ENCODE assay signal across 7 cellular contexts in the genomic region with DNA sequence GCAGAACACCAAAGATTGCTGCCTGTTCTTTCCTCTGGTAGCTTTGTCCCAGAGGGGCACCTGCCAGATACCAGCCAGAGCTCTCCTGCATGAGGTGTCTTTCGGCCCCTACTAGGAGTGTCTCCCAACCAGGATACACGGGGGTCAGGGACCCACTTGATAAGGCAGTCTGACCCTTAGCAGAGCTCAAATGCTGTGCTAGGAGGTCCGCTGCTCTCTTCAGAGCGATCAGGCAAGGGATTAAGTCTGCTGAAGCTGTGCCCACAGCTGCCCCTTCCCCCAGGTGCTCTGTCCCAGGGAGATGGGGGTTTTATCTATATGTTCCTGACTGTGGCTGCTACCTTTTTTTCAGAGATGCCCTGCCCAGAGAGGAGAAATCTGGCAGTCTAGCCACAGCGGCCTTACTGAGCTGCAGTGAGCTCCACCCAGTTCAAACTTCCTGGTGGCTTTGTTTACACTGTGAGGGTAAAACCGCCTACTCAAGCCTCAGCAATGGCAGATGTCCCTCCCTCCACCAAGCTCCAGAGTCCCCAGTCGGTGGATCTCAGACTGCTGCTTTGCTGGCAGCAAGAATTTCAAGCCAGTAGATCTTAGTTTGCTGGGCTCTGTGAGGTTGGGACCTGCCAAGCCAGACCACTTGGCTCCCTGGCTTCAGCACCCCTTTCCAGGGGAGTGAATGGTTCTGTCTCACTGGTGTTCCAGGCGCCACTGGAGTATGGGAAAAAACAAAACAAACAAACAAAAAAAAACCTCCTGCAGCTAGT. TPM values are rescaled to one million over a fixed set of nuclear protein-coding genes. Genes with fewer than 3 reads are reported as not detected.
DNase-seq lines count a peak whose midpoint lies in the region; ATAC-seq, FAIRE-seq and TF ChIP-seq lines count a peak whose summit lies in the region.
"Not testable (repeated sequence)": the region's sequence is repeated elsewhere in the genome, so short reads cannot be mapped to it uniquely, and the experiment has no call there.

No MANE protein-coding gene starts in this region.

- WGBS in HepG2 (ENCODE audit: low lambda C conversion rate) = 0% methylated on average over 4 of the region's 8 CpGs

- TF ChIP-seq RAD21 in HepG2 (CRISPR knock-in tag; IDR thresholded peaks at IDR 0.05) = not testable (repeated sequence)

- not testable (repeated sequence) for TF ChIP-seq EP300 in HepG2 (IDR thresholded peaks at IDR 0.05; ENCODE audit: low read depth in 2 of 2, low read length in 2 of 2); HepG2 (CRISPR knock-in tag; IDR thresholded peaks at IDR 0.05; ENCODE audit: borderline replicate concordance)

- peak overlapping the region; percentile 78 for H2AFZ ChIP-seq in HepG2 (ENCODE audit: low read length)

- H3K9me3 ChIP-seq in duodenal mucosa (ENCODE audit: control insufficient read depth in 1 of 2, low read length in 2 of 2); HepG2 (ENCODE audit: low read length): not testable (repeated sequence)

- H3K4me2 ChIP-seq in HepG2 (ENCODE audit: low read depth, low read length) = peak overlapping the region; percentile 60

- intact Hi-C loops in HepG2 (cut with micrococcal nuclease; ENCODE audit: unreplicated experiment) = not testable (repeated sequence)

- not testable (repeated sequence) for H3K9ac ChIP-seq in duodenal mucosa (ENCODE audit: low read depth in 1 of 2, low read length in 2 of 2); HepG2 (ENCODE audit: insufficient read depth, low read depth, low read length)

- H3K27ac ChIP-seq in duodenal mucosa (ENCODE audit: low read depth, low read length); HepG2 (ENCODE audit: extremely low read length, insufficient read depth, low read length): not testable (repeated sequence)

- not testable (repeated sequence) for TF ChIP-seq POLR2A in HepG2 (IDR thresholded peaks at IDR 0.05; ENCODE audit: insufficient read depth in 1 of 2, low read depth in 2 of 2, low read length in 2 of 2)

- DNase-seq in DMS 273 (lab: John Stamatoyannopoulos, UW; ENCODE audit: unreplicated experiment) = peak; percentile 27
- DNase-seq in LNCaP clone FGC (ENCODE audit: low read depth) = peak; percentile 21
- peak; percentile 40 for DNase-seq in NCI-H460 (ENCODE audit: extremely low read depth, low read depth)
- DNase-seq in RPMI8226 = peak; percentile 51
- peak; percentile 46 for DNase-seq in HepG2 (ENCODE audit: low spot score)
- DNase-seq in myocyte (ENCODE audit: low read depth) = peak; percentile 22

- H3K4me1 ChIP-seq in duodenal mucosa (ENCODE audit: control insufficient read depth in 1 of 2, insufficient read depth in 2 of 2, low read length in 2 of 2) = not testable (repeated sequence)
- H3K4me1 ChIP-seq in HepG2 (ENCODE audit: insufficient read depth, low read length) = peaks cover 15% of the 10 kb centered on the region

- not testable (repeated sequence) for H3K36me3 ChIP-seq in duodenal mucosa (ENCODE audit: control insufficient read depth in 1 of 2, insufficient read depth in 2 of 2, low read length in 2 of 2); HepG2 (replicated peaks in 1 of 2; ENCODE audit: control insufficient read depth in 1 of 2, insufficient read depth in 2 of 2, low read length in 2 of 2)

- not testable (repeated sequence) for TF ChIP-seq CTCF in LNCaP clone FGC (IDR thresholded peaks at IDR 0.05; ENCODE audit: control insufficient read depth, extremely low read depth, insufficient read depth); HepG2 (CRISPR knock-in tag; IDR thresholded peaks at IDR 0.05)

- not testable (repeated sequence) for H4K20me1 ChIP-seq in HepG2 (ENCODE audit: insufficient read depth, low read length)

- peak; percentile 43 for FAIRE-seq in HepG2 (lab: Jason Lieb, UNC)

- not testable (repeated sequence) for H3K27me3 ChIP-seq in duodenal mucosa (ENCODE audit: control insufficient read depth in 1 of 2, insufficient read depth in 2 of 2, low read length in 2 of 2); HepG2 (ENCODE audit: control insufficient read depth in 1 of 2, insufficient read depth in 2 of 2, low read length in 2 of 2)

- not testable (repeated sequence) for BruUV-seq in HepG2 (replicated peaks; lab: Mats Ljungman, UMichigan)

- in situ Hi-C loops in HepG2 (cut with HindIII; ENCODE audit: extremely low pct_ligation_motif_present, low pct_unique_long_range_greater_than_20kb) = not testable (repeated sequence)

- not testable (repeated sequence) for H3K79me2 ChIP-seq in HepG2 (ENCODE audit: insufficient read depth, low read length)

- CTCF ChIA-PET in HepG2 (lab: Yijun Ruan, JAX; ENCODE audit: low intra/inter-chr PET ratio, low total read pairs) = not testable (repeated sequence)

- peak; percentile 98 for ATAC-seq in HepG2

- not testable (repeated sequence) for H3K4me3 ChIP-seq in LNCaP clone FGC (ENCODE audit: low read depth, low read length)
- H3K4me3 ChIP-seq in duodenal mucosa (ENCODE audit: low read depth in 1 of 2, low read length in 2 of 2) (peak overlapping the region; percentile 11 to 22), HepG2 (replicated peaks in 1 of 3; ENCODE audit: insufficient read depth in 1 of 3, low read depth in 2 of 3, low read length in 3 of 3) (peak overlapping the region in 2 of 3 experiments; percentile 6 to 52; a peak in 4 of 6 replicates)

- POLR2A ChIA-PET in HepG2 (lab: Yijun Ruan, JAX) = interaction anchor here (1.0 to 1.9 kb wide), 2 partner anchors 52 to 276 kb away, joined by 3 to 8 read pairs; partner anchors contain the start of genes CCDC59, METTL25 and TMTC2

TF ChIP-seq in HepG2, 621 proteins besides CTCF, POLR2A, EP300 and RAD21 (continues in another document):
- peak; percentile 95 for TF ChIP-seq PRDM10 (CRISPR knock-in tag; IDR thresholded peaks at IDR 0.05; ENCODE audit: low read depth)

RNA-seq across cellular contexts. Expression of gene TMTC2, which starts 52.0 kb away (rescaled TPM):
- 9.0 and 10.8 TPM in 2 replicates for total RNA-seq in NCI-H460 (2014; rRNA removed; shearing (Covaris generic))
- polyA plus RNA-seq in NCI-H460 (2014; cell fraction: nucleus; rRNA removed) = 3.9 and 6.4 TPM in 2 replicates
- total RNA-seq in HepG2 (2016; rRNA removed; fragmentation: Illumina TruSeq; extraction: Trizol) (0.25 and 0.55 TPM in 2 replicates), myocyte (0.62 and 0.78 TPM in 2 replicates)
- total RNA-seq in HepG2 (2016; cell fraction: cytosol; rRNA removed; fragmentation: Illumina TruSeq; extraction: Trizol; ENCODE audit: low read depth) = 0.91 and 1.2 TPM in 2 replicates
- 0.42 and 0.65 TPM in 2 replicates for total RNA-seq in HepG2 (2016; cell fraction: insoluble cytoplasmic fraction; rRNA removed; fragmentation: Illumina TruSeq; extraction: Trizol)
- 0.48 and 0.59 TPM in 2 replicates for total RNA-seq in HepG2 (2016; cell fraction: membrane; rRNA removed; fragmentation: Illumina TruSeq; extraction: Trizol)
- total RNA-seq in HepG2 (2016; cell fraction: nucleus; rRNA removed; fragmentation: Illumina TruSeq; extraction: Trizol) = 1.6 and 1.8 TPM in 2 replicates
- polyA plus RNA-seq in HepG2 (2011; rRNA removed) = 0.63 and 0.76 TPM in 2 replicates
- polyA plus RNA-seq in HepG2 (2011; cell fraction: cytosol; rRNA removed) = 0.25 and 0.50 TPM in 2 replicates
- polyA plus RNA-seq in HepG2 (2011; cell fraction: nucleus; rRNA removed) = 2.6 and 2.8 TPM in 2 replicates
- polyA plus RNA-seq in HepG2 (2012) = 0.28 and 0.37 TPM in 2 replicates
- 0.02 and 0.08 TPM in 2 replicates for polyA plus RNA-seq in HepG2 (2016; cell fraction: cytosol; fragmentation: Illumina TruSeq; extraction: Trizol; ENCODE audit: low read depth)
- 0.17 and 0.21 TPM in 2 replicates for polyA plus RNA-seq in HepG2 (2016; cell fraction: insoluble cytoplasmic fraction; fragmentation: Illumina TruSeq; extraction: Trizol; ENCODE audit: low read depth)
- polyA plus RNA-seq in HepG2 (2016; cell fraction: membrane; fragmentation: Illumina TruSeq; extraction: Trizol; ENCODE audit: low read depth) = 0.06 TPM in 1 of 2 replicates, not detected in the other
- 0.47 and 0.68 TPM in 2 replicates for polyA plus RNA-seq in HepG2 (2016; cell fraction: nucleus; fragmentation: Illumina TruSeq; extraction: Trizol; ENCODE audit: insufficient read depth, low read depth)
- 1.3 and 5.8 TPM in 2 replicates for polyA minus RNA-seq in HepG2 (2011; rRNA and poly(A)+ RNA removed; ENCODE audit: low replicate concordance)
- polyA minus RNA-seq in HepG2 (2011; cell fraction: cytosol; rRNA and poly(A)+ RNA removed) = 0.62 and 0.69 TPM in 2 replicates
- polyA minus RNA-seq in HepG2 (2011; cell fraction: nucleus; rRNA and poly(A)+ RNA removed) = 2.1 and 2.8 TPM in 2 replicates
- 0.26 TPM for polyA plus RNA-seq in myocyte (2012)
